22 cellular contexts compared by ENCODE assay signal in genomic region chr20:44396369-44396768, GRCh38. TPM values are rescaled to one million over a fixed set of nuclear protein-coding genes. Genes with fewer than 3 reads are reported as not detected.
A peak's percentile ranks its signal among the peaks of the same experiment; 100 is the strongest.
DNase-seq lines count a peak whose midpoint lies in the region; ATAC-seq, FAIRE-seq and TF ChIP-seq lines count a peak whose summit lies in the region.
"Had no signal": no experiment of that assay in that cellular context is flagged by ENCODE, and none has a peak within 500 bp of the region (broad histone marks: within the 10 kb centered on the region; RNA-seq: fewer than 3 reads in every experiment).

No MANE protein-coding gene starts in this region.

- H3K27me3 ChIP-seq in SK-N-SH (ENCODE audit: insufficient read depth) = peaks cover 11% of the 10 kb centered on the region; the same call in 1 of the 2 replicates
- H3K27me3 ChIP-seq in H1 (replicated peaks in 1 of 4; ENCODE audit: control insufficient read depth in 3 of 4, extremely low read depth in 1 of 4, insufficient read depth in 3 of 4, low read length in 3 of 4) = no peaks in the 10 kb centered on the region
- no peaks in the 10 kb centered on the region for H3K27me3 ChIP-seq in PC-3 (ENCODE audit: low read length)
- H3K27me3 ChIP-seq in stomach = peaks cover 0 to 17% (median 0%) of the 10 kb centered on the region in 3 donors

- no peak overlapping the region for H2BK12ac ChIP-seq in H1 (ENCODE audit: low read depth, low read length)

- no TSS peak for BruUV-seq in PC-3 (replicated peaks; lab: Mats Ljungman, UMichigan)

- no peak overlapping the region for H3K23ac ChIP-seq in H1 (ENCODE audit: insufficient read length)

- H3K27ac Mint-ChIP-seq in neural crest cell (ENCODE audit: unreplicated experiment) = peak overlapping the region; percentile 67
- H3K27ac Mint-ChIP-seq: CD4-positive, alpha-beta memory T cell had no signal

- H3K9me3 Mint-ChIP-seq in neural crest cell = no peaks in the 10 kb centered on the region
- H3K9me3 Mint-ChIP-seq: CD4-positive, alpha-beta memory T cell had no signal

- H2AFZ ChIP-seq in SK-N-SH (ENCODE audit: low read depth) (no peak overlapping the region), H1 (ENCODE audit: low read length) (no peak overlapping the region), PC-3 (ENCODE audit: low read length) (no peak overlapping the region)
- H2AFZ ChIP-seq: GM23248 had no signal

- CTCF ChIA-PET in SK-N-SH (lab: Yijun Ruan, JAX) = interaction anchor here (0.8 to 2.5 kb wide), 6 partner anchors 10 to 213 kb away, joined by 3 to 14 read pairs (median 5); partner anchors contain the start of gene TTPAL
- CTCF ChIA-PET in H1 (lab: Charles Lee; ENCODE audit: partially characterized antibody) = interaction anchor here (0.8 to 3.5 kb wide), 6 partner anchors 11 to 181 kb away, joined by 3 to 21 read pairs (median 8); no protein-coding TSS in a partner anchor
- CTCF ChIA-PET in PC-3 (lab: Charles Lee) = no interaction called here

- no peak overlapping the region for H4K8ac ChIP-seq in H1 (ENCODE audit: extremely low read depth, insufficient read depth, low read length)

- H2BK20ac ChIP-seq in H1 (ENCODE audit: low read length) = no peak overlapping the region

- H2AK5ac ChIP-seq in H1 (ENCODE audit: low read depth, low read length) = no peak overlapping the region

- H3K27me3 Mint-ChIP-seq in neural crest cell (ENCODE audit: low read depth) = peaks cover 34% of the 10 kb centered on the region

- no peaks in the 10 kb centered on the region for H3K4me1 ChIP-seq in SK-N-SH (ENCODE audit: control insufficient read depth in 1 of 2, insufficient read depth in 2 of 2, low read depth in 1 of 2, low read length in 1 of 2)
- no peaks in the 10 kb centered on the region for H3K4me1 ChIP-seq in H1 (replicated peaks in 1 of 4; ENCODE audit: control insufficient read depth in 3 of 4, insufficient read depth in 4 of 4, low read length in 3 of 4)
- H3K4me1 ChIP-seq in PC-3 (ENCODE audit: insufficient read depth, low read length) = peaks cover 12% of the 10 kb centered on the region
- peaks cover 13 to 42% (median 23%) of the 10 kb centered on the region in 4 donors for H3K4me1 ChIP-seq in stomach

- no peaks in the 10 kb centered on the region for H3K36me3 Mint-ChIP-seq in neural crest cell (ENCODE audit: low read depth)
- H3K36me3 Mint-ChIP-seq: CD4-positive, alpha-beta memory T cell had no signal

- WGBS in SK-N-SH (ENCODE audit: low lambda C conversion rate) = 33% methylated on average over 5 of the region's 5 CpGs
- 73% methylated on average over 5 of the region's 5 CpGs; no CpG with 5 or more reads in 1 of the 2 experiments for WGBS in H1 (ENCODE audit: extremely low coverage in 1 of 2, insufficient coverage in 1 of 2, insufficient read length in 1 of 2, insufficient replicate concordance in 2 of 2, low coverage in 1 of 2, low lambda C conversion rate in 2 of 2, missing lambda C conversion rate in 1 of 2), 2 experiments
- 50 to 69% (median 64%) methylated on average over 4 to 5 of the region's 5 CpGs for WGBS in stomach, 5 donors

- H3K79me1 ChIP-seq in H1 (ENCODE audit: low read depth, low read length) = no peaks in the 10 kb centered on the region

- H3K23me2 ChIP-seq in H1 (ENCODE audit: low read depth, low read length) = peaks cover 2% of the 10 kb centered on the region; the same call in 1 of the 2 replicates

- H3K4me3 ChIP-seq in SK-N-SH (ENCODE audit: low read depth in 2 of 2, low read length in 1 of 2) (no peak overlapping the region), H1 (ENCODE audit: extremely low read depth in 1 of 4, insufficient read depth in 2 of 4, low read depth in 3 of 4, low read length in 4 of 4) (no peak overlapping the region), PC-3 (ENCODE audit: low read length) (no peak overlapping the region), stomach (no peak overlapping the region)
- H3K4me3 ChIP-seq: GM23248 had no signal

- H3K9ac ChIP-seq in SK-N-SH (no peak overlapping the region), H1 (replicated peaks in 1 of 4; ENCODE audit: extremely low read depth in 1 of 4, low read depth in 3 of 4, low read length in 3 of 4) (no peak overlapping the region), PC-3 (ENCODE audit: low read length) (no peak overlapping the region)
- H3K9ac ChIP-seq: GM23248 had no signal

- no peak overlapping the region for H2BK120ac ChIP-seq in H1 (replicated peaks; ENCODE audit: low read depth, low read length)

- no peak overlapping the region for H3K27ac ChIP-seq in SK-N-SH (ENCODE audit: low read depth in 2 of 2, low read length in 1 of 2)
- H3K27ac ChIP-seq in H1 (ENCODE audit: low read depth, low read length) = no peak overlapping the region
- no peak overlapping the region for H3K27ac ChIP-seq in PC-3 (ENCODE audit: low read length)
- H3K27ac ChIP-seq in stomach = no peak overlapping the region
- H3K27ac ChIP-seq: 22Rv1, GM23248 had no signal

- no peak for TF ChIP-seq EP300 in SK-N-SH (IDR thresholded peaks at IDR 0.05; ENCODE audit: borderline replicate concordance in 1 of 2, low read depth in 1 of 2, low read length in 1 of 2)
- no peak for TF ChIP-seq EP300 in H1 (IDR thresholded peaks at IDR 0.05; ENCODE audit: borderline replicate concordance in 1 of 2, low read depth in 2 of 2, low read length in 2 of 2)
- no peak for TF ChIP-seq EP300 in stomach (IDR thresholded peaks at IDR 0.05)

- H3K14ac ChIP-seq in H1 (ENCODE audit: insufficient read length) = no peak overlapping the region

- TF ChIP-seq RAD21 in SK-N-SH (IDR thresholded peaks at IDR 0.05; ENCODE audit: low read length) (no peak), H1 (IDR thresholded peaks at IDR 0.05 in 1 of 2, conservative IDR thresholded peaks at IDR 0.05 in 1 of 2; ENCODE audit: low read depth in 2 of 2, low read length in 2 of 2) (no peak)

- H3K36me3 ChIP-seq in SK-N-SH (replicated peaks in 1 of 2; ENCODE audit: control insufficient read depth in 1 of 2, insufficient read depth in 2 of 2, low read length in 1 of 2) (no peaks in the 10 kb centered on the region), H1 (ENCODE audit: control insufficient read depth in 2 of 4, insufficient read depth in 4 of 4, low read length in 3 of 4) (no peaks in the 10 kb centered on the region), PC-3 (ENCODE audit: low read depth, low read length) (no peaks in the 10 kb centered on the region), stomach (no peaks in the 10 kb centered on the region)

- H4K5ac ChIP-seq in H1 (ENCODE audit: insufficient read length, low read depth, low read length) = no peak overlapping the region

- H3K4me1 Mint-ChIP-seq in neural crest cell = no peaks in the 10 kb centered on the region
- H3K4me1 Mint-ChIP-seq: CD4-positive, alpha-beta memory T cell had no signal

- H3K9me3 ChIP-seq in SK-N-SH (no peaks in the 10 kb centered on the region), H1 (ENCODE audit: insufficient read depth in 2 of 2, low read depth in 1 of 2, low read length in 1 of 2) (no peaks in the 10 kb centered on the region), PC-3 (ENCODE audit: low read length) (no peaks in the 10 kb centered on the region), stomach (no peaks in the 10 kb centered on the region)

- H3K4me3 Mint-ChIP-seq in neural crest cell = no peak overlapping the region
- H3K4me3 Mint-ChIP-seq: CD4-positive, alpha-beta memory T cell had no signal

- POLR2A ChIA-PET in SK-N-SH (lab: Yijun Ruan, JAX) (no interaction called here), H1 (lab: Charles Lee; ENCODE audit: partially characterized antibody) (interaction anchor here (1.0 kb wide), 1 partner anchor 10 kb away, joined by 3 read pairs; no protein-coding TSS in a partner anchor), PC-3 (lab: Charles Lee; ENCODE audit: unreplicated experiment) (no interaction called here)

- no peak for ATAC-seq in SK-N-SH treated with all-trans-retinoic acid at 6 μM for 48 hours
- no peak for ATAC-seq in PC-3
- no peak for ATAC-seq in GM18867 (IDR thresholded peaks at IDR 0.05; ENCODE audit: unreplicated experiment)

- intact Hi-C loops in PC-3 (cut with micrococcal nuclease) (no loop called here), stomach (cut with DNase I; ENCODE audit: low total_unique reads) (no loop called here)

- H3K56ac ChIP-seq in H1 (replicated peaks; ENCODE audit: insufficient read length, low read depth, low read length) = no peak overlapping the region

- no peaks in the 10 kb centered on the region for H3F3A ChIP-seq in SK-N-SH (replicated peaks; ENCODE audit: insufficient read depth)
- H3F3A ChIP-seq in PC-3 (ENCODE audit: low read length, unreplicated experiment) = no peaks in the 10 kb centered on the region

- TF ChIP-seq CTCF in SK-N-SH (IDR thresholded peaks at IDR 0.05) (no peak), H1 (IDR thresholded peaks at IDR 0.05; ENCODE audit: control extremely low read depth in 1 of 3, insufficient read depth in 1 of 3, low read depth in 1 of 3, low read length in 3 of 3) (no peak), neural crest cell (conservative IDR thresholded peaks at IDR 0.05) (no peak), PC-3 (conservative IDR thresholded peaks at IDR 0.05; ENCODE audit: low read depth, low read length) (no peak), stomach (IDR thresholded peaks at IDR 0.05) (no peak)

- H2BK5ac ChIP-seq in H1 (ENCODE audit: low read depth, low read length) = no peak overlapping the region

- TF ChIP-seq POLR2A in H1 (IDR thresholded peaks at IDR 0.05; ENCODE audit: control extremely low read depth in 1 of 2, low read depth in 2 of 2, low read length in 2 of 2) = no peak
- TF ChIP-seq POLR2A in stomach (IDR thresholded peaks at IDR 0.05) = no peak

- no peak overlapping the region for H3K18ac ChIP-seq in H1 (ENCODE audit: extremely low read depth, low read length)

- no peak overlapping the region for H3K4ac ChIP-seq in H1 (replicated peaks; ENCODE audit: insufficient read length, low read depth, low read length)

- H3K4me2 ChIP-seq in SK-N-SH = no peak overlapping the region
- H3K4me2 ChIP-seq in H1 (ENCODE audit: insufficient read depth in 1 of 2, low read depth in 2 of 2, low read length in 2 of 2) = no peak overlapping the region
- no peak overlapping the region for H3K4me2 ChIP-seq in PC-3 (ENCODE audit: low read length)

- no peak overlapping the region for H2BK15ac ChIP-seq in H1 (ENCODE audit: low read length)

- H3K9me2 ChIP-seq in SK-N-SH (no peaks in the 10 kb centered on the region), PC-3 (replicated peaks; ENCODE audit: low read length) (no peaks in the 10 kb centered on the region)

- H3K79me2 ChIP-seq in SK-N-SH (ENCODE audit: insufficient read depth) = no peaks in the 10 kb centered on the region
- no peaks in the 10 kb centered on the region for H3K79me2 ChIP-seq in H1 (ENCODE audit: control insufficient read depth in 1 of 2, insufficient read depth in 2 of 2, low read length in 2 of 2)
- no peaks in the 10 kb centered on the region for H3K79me2 ChIP-seq in PC-3 (ENCODE audit: low read length)

- no peak overlapping the region for H4K91ac ChIP-seq in H1 (replicated peaks; ENCODE audit: insufficient read length, low read length)

- no peak for DNase-seq in SK-N-SH
- DNase-seq in H1 (ENCODE audit: low read depth in 1 of 2, low spot score in 2 of 2) = no peak
- DNase-seq in neural crest cell (ENCODE audit: low read depth, low spot score) = no peak
- no peak for DNase-seq in ecto neural progenitor cell (ENCODE audit: low spot score)
- no peak for DNase-seq in PC-3
- no peak for DNase-seq in stomach
- DNase-seq: Calu3; CD4-positive, alpha-beta memory T cell; DMS53; GM23248; Karpas-422; MM.1S; NCI-H1092 treated with DMSO at 0.1 percent for 48 hours; NCI-H2107; NCI-H2227 treated with DMSO at 0.1 percent for 48 hours; NCI-H524; Right ventricle myocardium superior had no signal

- no peak for FAIRE-seq in H1 (lab: Jason Lieb, UNC)
- FAIRE-seq: RCC 7860 had no signal

- H4K20me1 ChIP-seq in SK-N-SH (ENCODE audit: insufficient read depth) = no peaks in the 10 kb centered on the region
- H4K20me1 ChIP-seq in H1 (replicated peaks in 1 of 2; ENCODE audit: control insufficient read depth in 1 of 2, insufficient read depth in 2 of 2, low read length in 2 of 2) = no peaks in the 10 kb centered on the region
- no peaks in the 10 kb centered on the region for H4K20me1 ChIP-seq in PC-3 (ENCODE audit: low read length)

RNA-seq across cellular contexts. Expression of gene HNF4A, which starts 40.9 kb away (rescaled TPM):
- polyA plus RNA-seq in SK-N-SH (2012; rRNA removed) (not detected in 2 replicates), H1 (2011; rRNA removed) (0.03 TPM in 1 of 2 replicates, not detected in the other), stomach (10 to 100 TPM in 1 of 3 donors, 1 to 10 TPM in 2; 1.3 to 18.5 (median 9.2) TPM)
- polyA plus RNA-seq in SK-N-SH (2012; cell fraction: cytosol; rRNA removed) = not detected in 2 replicates
- polyA plus RNA-seq in SK-N-SH (2012; cell fraction: nucleus; rRNA removed) = not detected in 2 replicates
- total RNA-seq in H1 (2021; fragmentation: NEBNext Ultra II Directional; extraction: Animal tissue kit (Norgen Biotek cat#: 25700)) = not detected in 2 replicates
- polyA plus RNA-seq in H1 (2011; cell fraction: cytosol; rRNA removed) = 0.04 TPM
- polyA plus RNA-seq in H1 (2011; cell fraction: nucleus; rRNA removed) = not detected
- 0.10 to 0.11 TPM in 2 of 4 replicates, not detected in the others for polyA plus RNA-seq in H1 (2012, experiment 1 of 2)
- 0.03 TPM for polyA plus RNA-seq in H1 (2012, experiment 2 of 2)
- polyA plus RNA-seq in H1 (2013, experiment 1 of 2) = not detected
- polyA plus RNA-seq in H1 (2013, experiment 2 of 2) = 0.02 TPM
- polyA minus RNA-seq in H1 (2011; rRNA and poly(A)+ RNA removed) = not detected in 2 replicates
- not detected for polyA minus RNA-seq in H1 (2011; cell fraction: cytosol; rRNA and poly(A)+ RNA removed)
- polyA minus RNA-seq in H1 (2011; cell fraction: nucleus; rRNA and poly(A)+ RNA removed) = not detected
- total RNA-seq in neural crest cell (not detected in 2 replicates), PC-3 (2014; rRNA removed) (not detected in 2 replicates), stomach (10 to 100 TPM; 10.3 to 64.8 (median 33.5) TPM)
- total RNA-seq: CD4-positive, alpha-beta memory T cell; GM23248; Right ventricle myocardium superior had no signal
- polyA plus RNA-seq: CD4-positive, alpha-beta memory T cell; GM23248 had no signal

RNA-seq across cellular contexts. Expression of gene R3HDML, which starts 59.5 kb away (rescaled TPM):
- polyA plus RNA-seq in SK-N-SH (2012; rRNA removed) (not detected in 2 replicates), H1 (2011; rRNA removed) (0.06 TPM in 1 of 2 replicates, not detected in the other), stomach (not detected)
- polyA plus RNA-seq in SK-N-SH (2012; cell fraction: cytosol; rRNA removed) = not detected in 2 replicates
- not detected in 2 replicates for polyA plus RNA-seq in SK-N-SH (2012; cell fraction: nucleus; rRNA removed)
- total RNA-seq in H1 (2021; fragmentation: NEBNext Ultra II Directional; extraction: Animal tissue kit (Norgen Biotek cat#: 25700)) = not detected in 2 replicates
- not detected for polyA plus RNA-seq in H1 (2011; cell fraction: cytosol; rRNA removed)
- polyA plus RNA-seq in H1 (2011; cell fraction: nucleus; rRNA removed) = 0.16 TPM
- not detected in 4 replicates for polyA plus RNA-seq in H1 (2012, experiment 1 of 2)
- not detected for polyA plus RNA-seq in H1 (2012, experiment 2 of 2)
- 0.06 TPM for polyA plus RNA-seq in H1 (2013, experiment 1 of 2)
- polyA plus RNA-seq in H1 (2013, experiment 2 of 2) = 0.04 TPM
- polyA minus RNA-seq in H1 (2011; rRNA and poly(A)+ RNA removed) = 0.13 TPM in 1 of 2 replicates, not detected in the other
- polyA minus RNA-seq in H1 (2011; cell fraction: cytosol; rRNA and poly(A)+ RNA removed) = not detected
- polyA minus RNA-seq in H1 (2011; cell fraction: nucleus; rRNA and poly(A)+ RNA removed) = not detected
- total RNA-seq in neural crest cell (not detected in 2 replicates), PC-3 (2014; rRNA removed) (not detected in 2 replicates), stomach (not detected)
- total RNA-seq: Calu3; CD4-positive, alpha-beta memory T cell; GM23248; Right ventricle myocardium superior had no signal
- polyA plus RNA-seq: BJ; CD4-positive, alpha-beta memory T cell; GM23248 had no signal

Comparison
In these comparisons a context has a peak if more than half of its experiments do, and no peak if none do; other contexts are left out.
1. RNA of gene HNF4A, which starts 40.9 kb away (total RNA-seq): 10.3 to 64.8 TPM in stomach; not detected in H1, not detected in neural crest cell and not detected in PC-3; every median in the first group is over 10 times any median in the second.
2. Of the 17 proteins assayed by ChIP-seq in both H1 and SK-N-SH: peak only in H1: SIN3A; only in SK-N-SH: none; in both: none; in neither: 16.